Comparison of ENCODE assay signal across 11 cellular contexts in genomic region chr17:79046501-79047280, GRCh38. TPM values are rescaled to one million over a fixed set of nuclear protein-coding genes. Genes with fewer than 3 reads are reported as not detected.
A peak's percentile ranks its signal among the peaks of the same experiment; 100 is the strongest.
DNase-seq lines count a peak whose midpoint lies in the region; ATAC-seq and TF ChIP-seq lines count a peak whose summit lies in the region.
"Had no signal": no experiment of that assay in that cellular context is flagged by ENCODE, and none has a peak within 500 bp of the region (broad histone marks: within the 10 kb centered on the region; RNA-seq: fewer than 3 reads in every experiment).

No MANE protein-coding gene starts in this region.

- no peak overlapping the region for H2AFZ ChIP-seq in GM23248

- H3K9me2 ChIP-seq in GM23248 (ENCODE audit: insufficient read depth): no peaks in the 10 kb centered on the region

- in situ Hi-C loops in GM23248 (cut with MboI): no loop called here

- peaks cover 21% of the 10 kb centered on the region for H3K4me1 Mint-ChIP-seq in stimulated activated effector memory CD8-positive, alpha-beta T cell treated with anti-CD3 and anti-CD28 coated beads, Interleukin-12 subunit alpha, Interleukin-12 subunit beta, amount 100 ng/mL, for 72 hours
- H3K4me1 Mint-ChIP-seq: activated naive CD8-positive, alpha-beta T cell treated with anti-CD3 and anti-CD28 coated beads, Interleukin-2, amount 50 U/mL, for 24 hours had no signal

- no peaks in the 10 kb centered on the region for H4K20me1 ChIP-seq in GM23248 (ENCODE audit: insufficient read depth)

- H3K27ac ChIP-seq in GM23248 (no peak overlapping the region), right atrium auricular region (peak overlapping the region; percentile 43 to 67), thoracic aorta (peak overlapping the region; percentile 59 to 61)

- no peaks in the 10 kb centered on the region for H3K79me2 ChIP-seq in GM23248 (ENCODE audit: insufficient read depth)

- H3F3A ChIP-seq in GM23248 (ENCODE audit: insufficient read depth): 0 out of 2 replicates have a peak, but pooled peaks cover 8% of the 10 kb centered on the region

- H3K4me3 Mint-ChIP-seq in stimulated activated effector memory CD8-positive, alpha-beta T cell treated with anti-CD3 and anti-CD28 coated beads, Interleukin-12 subunit alpha, Interleukin-12 subunit beta, amount 100 ng/mL, for 72 hours: no peak overlapping the region
- H3K4me3 Mint-ChIP-seq: activated naive CD8-positive, alpha-beta T cell treated with anti-CD3 and anti-CD28 coated beads, Interleukin-2, amount 50 U/mL, for 24 hours; T-cell had no signal

- TF ChIP-seq CTCF in right atrium auricular region (IDR thresholded peaks at IDR 0.05) (no peak), thoracic aorta (IDR thresholded peaks at IDR 0.05) (no peak)

- H3K27me3 ChIP-seq in GM23248 (replicated peaks; ENCODE audit: insufficient read depth) (no peaks in the 10 kb centered on the region), right atrium auricular region (no peaks in the 10 kb centered on the region), thoracic aorta (replicated peaks; ENCODE audit: insufficient read depth) (no peaks in the 10 kb centered on the region)

- H3K9me3 ChIP-seq in GM23248 (ENCODE audit: low read depth) (no peaks in the 10 kb centered on the region), right atrium auricular region (no peaks in the 10 kb centered on the region), thoracic aorta (no peaks in the 10 kb centered on the region)
- H3K9me3 ChIP-seq: mucosa of descending colon had no signal

- peak; percentile 41 for DNase-seq in GM23248
- DNase-seq in right atrium auricular region (ENCODE audit: low spot score): no peak
- DNase-seq in thoracic aorta (ENCODE audit: low spot score): no peak
- no peak for DNase-seq in stimulated activated effector memory CD8-positive, alpha-beta T cell treated with anti-CD3 and anti-CD28 coated beads, Interleukin-12 subunit alpha, Interleukin-12 subunit beta, amount 100 ng/mL, for 72 hours (ENCODE audit: low spot score in 2 of 2)
- DNase-seq in AML-193 (lab: John Stamatoyannopoulos, UW): no peak

- H3K36me3 ChIP-seq in GM23248 (ENCODE audit: low read depth) (no peaks in the 10 kb centered on the region), right atrium auricular region (peaks cover 49% of the 10 kb centered on the region), thoracic aorta (peaks cover 36% of the 10 kb centered on the region)

- no peak overlapping the region for H3K4me2 ChIP-seq in GM23248 (ENCODE audit: unreplicated experiment)

- H3K9ac ChIP-seq in GM23248: no peak overlapping the region

- H3K36me3 Mint-ChIP-seq in stimulated activated effector memory CD8-positive, alpha-beta T cell treated with anti-CD3 and anti-CD28 coated beads, Interleukin-12 subunit alpha, Interleukin-12 subunit beta, amount 100 ng/mL, for 72 hours: no peaks in the 10 kb centered on the region
- H3K36me3 Mint-ChIP-seq: T-cell had no signal

- no peaks in the 10 kb centered on the region for H3K9me3 Mint-ChIP-seq in stimulated activated effector memory CD8-positive, alpha-beta T cell treated with anti-CD3 and anti-CD28 coated beads, Interleukin-12 subunit alpha, Interleukin-12 subunit beta, amount 100 ng/mL, for 72 hours
- H3K9me3 Mint-ChIP-seq: activated naive CD8-positive, alpha-beta T cell treated with anti-CD3 and anti-CD28 coated beads, Interleukin-2, amount 50 U/mL, for 24 hours; T-cell had no signal

- 28 to 31% methylated on average over 29 of the region's 29 CpGs for WGBS in GM23248 (ENCODE audit: low coverage in 1 of 2, low lambda C conversion rate in 2 of 2, missing lambda C conversion rate in 2 of 2), 2 experiments

- H3K4me3 ChIP-seq in GM23248 (no peak overlapping the region), right atrium auricular region (peak overlapping the region in 1 of 2 donors; percentile 4), thoracic aorta (no peak overlapping the region)
- H3K4me3 ChIP-seq: mucosa of descending colon had no signal

- no peak; the same call in 2 of the 3 replicates for ATAC-seq in SK-N-SH treated with all-trans-retinoic acid at 6 μM for 48 hours
- no peak for ATAC-seq in thoracic aorta (ENCODE audit: insufficient number of reproducible peaks, low FRiP score, low read depth)
- ATAC-seq in stimulated activated effector memory CD8-positive, alpha-beta T cell treated with anti-CD3 and anti-CD28 coated beads, Interleukin-12 subunit alpha, Interleukin-12 subunit beta, amount 100 ng/mL, for 72 hours: no peak
- ATAC-seq in HG02642 (IDR thresholded peaks at IDR 0.05; ENCODE audit: poor library complexity, unreplicated experiment): no peak

- no peak overlapping the region for H3K27ac Mint-ChIP-seq in stimulated activated effector memory CD8-positive, alpha-beta T cell treated with anti-CD3 and anti-CD28 coated beads, Interleukin-12 subunit alpha, Interleukin-12 subunit beta, amount 100 ng/mL, for 72 hours
- H3K27ac Mint-ChIP-seq: activated naive CD8-positive, alpha-beta T cell treated with anti-CD3 and anti-CD28 coated beads, Interleukin-2, amount 50 U/mL, for 24 hours; progenitor cell of endocrine pancreas; T-cell had no signal

- H3K4me1 ChIP-seq in GM23248 (ENCODE audit: insufficient read depth): no peaks in the 10 kb centered on the region
- H3K4me1 ChIP-seq in right atrium auricular region: peaks cover 0 to 40% of the 10 kb centered on the region in 2 donors
- peaks cover 5 to 55% of the 10 kb centered on the region in 2 donors for H3K4me1 ChIP-seq in thoracic aorta (ENCODE audit: control insufficient read depth in 1 of 2, low read depth in 2 of 2)

TF ChIP-seq in SK-N-SH treated with all-trans-retinoic acid at 6 μM for 48 hours, 23 proteins besides CTCF, POLR2A, EP300 and RAD21:
- TF ChIP-seq TCF4 (CRISPR knock-in tag; IDR thresholded peaks at IDR 0.05; ENCODE audit: borderline replicate concordance) (peak; percentile 84), CSDC2 (CRISPR knock-in tag; IDR thresholded peaks at IDR 0.05) (no peak), ZNF565 (CRISPR knock-in tag; conservative IDR thresholded peaks at IDR 0.05; ENCODE audit: low read depth) (0 out of 2 replicates have a peak, but pooled peaks have one; percentile 31)

RNA-seq across cellular contexts. Expression of gene C1QTNF1, which starts 22.7 kb away (rescaled TPM):
- total RNA-seq in GM23248 (2014; rRNA removed; shearing (Covaris generic)): 12.2 and 14.4 TPM in 2 replicates
- 5.7 and 6.1 TPM in 2 replicates for polyA plus RNA-seq in GM23248 (2016; fragmentation: Nextera tagmentation; extraction: Ambion mirVana)
- total RNA-seq in right atrium auricular region: 100 to 1,000 TPM; 125 to 401 TPM
- total RNA-seq in thoracic aorta: 100 to 1,000 TPM; 445 to 518 TPM

RNA-seq across cellular contexts. Expression of gene ENGASE, which starts 27.9 kb away (rescaled TPM):
- total RNA-seq in GM23248 (2014; rRNA removed; shearing (Covaris generic)): 7.8 and 8.4 TPM in 2 replicates
- polyA plus RNA-seq in GM23248 (2016; fragmentation: Nextera tagmentation; extraction: Ambion mirVana): 4.3 and 5.1 TPM in 2 replicates
- 10 to 100 TPM in 1 of 2 donors, 1 to 10 TPM in 1; 7.7 to 13.5 TPM for total RNA-seq in right atrium auricular region
- 10 to 100 TPM; 50.0 to 75.9 TPM for total RNA-seq in thoracic aorta

RNA-seq across cellular contexts. Expression of gene CANT1, which starts 37.1 kb away (rescaled TPM):
- 52.0 and 52.4 TPM in 2 replicates for total RNA-seq in GM23248 (2014; rRNA removed; shearing (Covaris generic))
- polyA plus RNA-seq in GM23248 (2016; fragmentation: Nextera tagmentation; extraction: Ambion mirVana): 44.8 and 46.2 TPM in 2 replicates
- total RNA-seq in right atrium auricular region (10 to 100 TPM; 20.9 to 40.1 TPM), thoracic aorta (10 to 100 TPM; 21.4 to 41.0 TPM)
